In genomic region chr9:129301941-129302340, GRCh38 we compare ENCODE assay signal across 25 cellular contexts.
"Had no signal": no experiment of that assay in that cellular context is flagged by ENCODE, and none has a peak within 500 bp of the region (broad histone marks: within the 10 kb centered on the region; RNA-seq: fewer than 3 reads in every experiment).

No MANE protein-coding gene starts in this region.

- H3K27me3 ChIP-seq: body of pancreas, colonic mucosa, esophagus squamous epithelium, gastroesophageal sphincter, heart right ventricle had no signal

- H3K4me3 ChIP-seq: body of pancreas, colonic mucosa, esophagus squamous epithelium, gastroesophageal sphincter, heart right ventricle had no signal

- H3K36me3 ChIP-seq: colonic mucosa, esophagus squamous epithelium, gastroesophageal sphincter, heart right ventricle had no signal

- H3K27ac ChIP-seq: body of pancreas, colonic mucosa, epithelial cell of prostate, esophagus squamous epithelium, gastroesophageal sphincter, heart right ventricle had no signal

- H3K4me1 ChIP-seq: body of pancreas, colonic mucosa, esophagus squamous epithelium, gastroesophageal sphincter, heart right ventricle had no signal

- ATAC-seq: activated CD8-positive, alpha-beta T cell treated with anti-CD3 and anti-CD28 coated beads for 36 hours; activated T-cell treated with anti-CD3 and anti-CD28 coated beads, Interleukin-2, amount 50 U/mL, for 4 hours; activated T-helper 17 cell treated with anti-CD3 and anti-CD28 coated beads, Interleukin-2, amount 50 U/mL, for 72 hours; body of pancreas; gastroesophageal sphincter; heart right ventricle had no signal

- DNase-seq: activated CD4-positive, alpha-beta T cell treated with anti-CD3 and anti-CD28 coated beads for 48 hours; activated CD4-positive, alpha-beta T cell treated with anti-CD3 and anti-CD28 coated beads, Interleukin-2, amount 50 U/mL, for 1 hour; activated CD4-positive, alpha-beta T cell treated with anti-CD3 and anti-CD28 coated beads, Interleukin-2, amount 50 U/mL, for 48 hours; activated CD8-positive, alpha-beta memory T cell treated with anti-CD3 and anti-CD28 coated beads for 24 hours; activated CD8-positive, alpha-beta T cell treated with anti-CD3 and anti-CD28 coated beads for 36 hours; activated effector memory CD4-positive, alpha-beta T cell treated with Interleukin-2 at 50 U/mL for 16 hours; activated gamma-delta T cell treated with Interleukin-2 at 50 U/mL for 16 hours; activated naive CD4-positive, alpha-beta T cell treated with anti-CD3 and anti-CD28 coated beads, Interleukin-2, amount 50 U/mL, for 16 hours; activated naive CD4-positive, alpha-beta T cell treated with Interleukin-2 at 50 U/mL for 16 hours; activated T-cell treated with anti-CD3 and anti-CD28 coated beads, Interleukin-2, amount 50 U/mL, for 4 hours; amygdala; aorta; body of pancreas; caudate nucleus; colonic mucosa; effector CD8-positive, alpha-beta T cell; esophagus squamous epithelium; foreskin melanocyte; heart right ventricle; T-helper 2 cell had no signal

- FAIRE-seq: endometrium, endothelial cell of umbilical vein had no signal

- H3K9me3 ChIP-seq: body of pancreas, colonic mucosa, gastroesophageal sphincter had no signal
